18 cellular contexts compared by ENCODE assay signal in the genomic region with DNA sequence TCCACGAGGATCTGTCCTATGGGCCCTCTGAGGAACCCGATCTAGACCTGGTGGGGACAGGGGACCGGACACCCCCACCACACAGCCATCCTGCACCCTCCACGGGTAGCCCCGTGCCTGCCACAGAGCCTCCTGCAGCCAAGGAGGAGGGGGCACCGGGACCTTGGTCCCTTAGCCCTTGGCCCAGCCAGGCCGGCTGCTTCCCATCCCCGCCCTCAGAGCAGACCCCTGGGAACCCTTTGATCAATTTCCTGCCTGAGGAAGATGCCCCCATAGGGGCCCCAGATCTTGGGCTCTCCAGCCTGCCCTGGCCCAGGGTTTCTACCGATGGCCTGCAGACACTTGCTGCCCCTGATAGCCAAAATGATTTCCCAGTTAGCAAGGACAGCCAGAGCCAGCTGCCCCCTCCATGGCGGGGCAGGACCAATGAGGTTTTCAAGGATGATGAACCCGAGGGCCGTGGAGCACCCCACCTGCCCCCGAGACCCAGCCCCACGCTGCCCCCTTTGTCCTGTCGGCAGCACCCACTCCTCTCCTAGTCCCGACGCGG.
"Had no signal": no experiment of that assay in that cellular context is flagged by ENCODE, and none has a peak within 500 bp of the region (broad histone marks: within the 10 kb centered on the region; RNA-seq: fewer than 3 reads in every experiment).

No MANE protein-coding gene starts in this region.

- H3K36me3 ChIP-seq: gastroesophageal sphincter, left ventricle myocardium inferior, pancreas, right atrium auricular region, thyroid gland had no signal

- H3K27ac ChIP-seq: gastroesophageal sphincter, hepatocyte, left ventricle myocardium inferior, neutrophil, pancreas, psoas muscle, right atrium auricular region, thyroid gland had no signal

- DNase-seq: activated CD4-positive, alpha-beta T cell treated with anti-CD3 and anti-CD28 coated beads for 36 hours; activated CD4-positive, alpha-beta T cell treated with anti-CD3 and anti-CD28 coated beads, Interleukin-2, amount 50 U/mL, for 48 hours; activated CD4-positive, CD25-positive, alpha-beta regulatory T cell; activated CD8-positive, alpha-beta memory T cell treated with anti-CD3 and anti-CD28 coated beads for 24 hours; effector CD8-positive, alpha-beta T cell; left ventricle myocardium inferior; psoas muscle; stimulated activated naive CD8-positive, alpha-beta T cell treated with anti-CD3 and anti-CD28 coated beads, Interleukin-15, amount 100 ng/mL, for 72 hours had no signal

- H3K4me2 ChIP-seq: hepatocyte had no signal

- H3K4me3 Mint-ChIP-seq: activated CD4-positive, alpha-beta T cell treated with anti-CD3 and anti-CD28 coated beads for 36 hours; activated naive CD8-positive, alpha-beta T cell; central memory CD8-positive, alpha-beta T cell; dendritic cell treated with granulocyte-macrophage colony-stimulating factor and Interleukin-4, amounts not matched to agents 40 ng/mL and 50 ng/mL, for 4 days; nephron; stimulated activated naive CD8-positive, alpha-beta T cell treated with anti-CD3 and anti-CD28 coated beads, Interleukin-15, amount 100 ng/mL, for 72 hours had no signal

- H3K36me3 Mint-ChIP-seq: activated naive CD8-positive, alpha-beta T cell had no signal

- H3K9me3 ChIP-seq: gastroesophageal sphincter, left ventricle myocardium inferior, neutrophil, pancreas, psoas muscle, right atrium auricular region, thyroid gland had no signal

- ATAC-seq: activated CD4-positive, alpha-beta T cell treated with anti-CD3 and anti-CD28 coated beads for 36 hours; gastroesophageal sphincter; pancreas; psoas muscle; stimulated activated naive CD8-positive, alpha-beta T cell treated with anti-CD3 and anti-CD28 coated beads, Interleukin-15, amount 100 ng/mL, for 72 hours had no signal

- H3K9me3 Mint-ChIP-seq: central memory CD8-positive, alpha-beta T cell; dendritic cell treated with granulocyte-macrophage colony-stimulating factor and Interleukin-4, amounts not matched to agents 40 ng/mL and 50 ng/mL, for 4 days; nephron; stimulated activated naive CD8-positive, alpha-beta T cell treated with anti-CD3 and anti-CD28 coated beads, Interleukin-15, amount 100 ng/mL, for 72 hours had no signal

- H3K27me3 ChIP-seq: gastroesophageal sphincter, hepatocyte, pancreas, right atrium auricular region, thyroid gland had no signal

- H2AFZ ChIP-seq: hepatocyte had no signal

- H3K27ac Mint-ChIP-seq: activated CD4-positive, alpha-beta T cell treated with anti-CD3 and anti-CD28 coated beads for 36 hours; activated naive CD8-positive, alpha-beta T cell; dendritic cell treated with granulocyte-macrophage colony-stimulating factor and Interleukin-4, amounts not matched to agents 40 ng/mL and 50 ng/mL, for 4 days; nephron; stimulated activated naive CD8-positive, alpha-beta T cell treated with anti-CD3 and anti-CD28 coated beads, Interleukin-15, amount 100 ng/mL, for 72 hours had no signal

- H3K4me3 ChIP-seq: gastroesophageal sphincter, hepatocyte, left ventricle myocardium inferior, pancreas, psoas muscle, right atrium auricular region, thyroid gland had no signal

- H3K27me3 Mint-ChIP-seq: activated CD4-positive, alpha-beta T cell treated with anti-CD3 and anti-CD28 coated beads for 36 hours; activated naive CD8-positive, alpha-beta T cell had no signal
